Comparison of ENCODE assay signal across 1 cellular context in genomic region chr11:64580387-64580786, GRCh38.
TF ChIP-seq lines count a peak whose summit lies in the region.

No MANE protein-coding gene starts in this region.

TF ChIP-seq in HEK293T, 16 proteins besides CTCF, POLR2A, EP300 and RAD21:
- no peak for TF ChIP-seq SP1 (IDR thresholded peaks at IDR 0.05)
- TF ChIP-seq FOXA1 (IDR thresholded peaks at IDR 0.05), result no peak
- TF ChIP-seq ZNF384 (IDR thresholded peaks at IDR 0.05), result no peak
- no peak for TF ChIP-seq BHLHE40 (IDR thresholded peaks at IDR 0.05; ENCODE audit: borderline replicate concordance)
- TF ChIP-seq PKNOX1 (IDR thresholded peaks at IDR 0.05), result no peak
